8 cellular contexts compared by ENCODE assay signal in genomic region chr11:44621140-44621681, GRCh38. TPM values are rescaled to one million over a fixed set of nuclear protein-coding genes. Genes with fewer than 3 reads are reported as not detected.
A peak's percentile ranks its signal among the peaks of the same experiment; 100 is the strongest.
DNase-seq lines count a peak whose midpoint lies in the region; ATAC-seq, FAIRE-seq and TF ChIP-seq lines count a peak whose summit lies in the region.

No MANE protein-coding gene starts in this region.

- H3K9me3 ChIP-seq in CD4-positive, alpha-beta T cell (ENCODE audit: control insufficient read depth, low read length): no peaks in the 10 kb centered on the region
- H3K9me3 ChIP-seq in HAP-1 (no peaks in the 10 kb centered on the region), H1 (ENCODE audit: insufficient read depth in 2 of 2, low read depth in 1 of 2, low read length in 1 of 2) (no peaks in the 10 kb centered on the region)

- CTCF ChIA-PET in CD4-positive, alpha-beta T cell (lab: Charles Lee): interaction anchor here (1.0 to 1.7 kb wide), 2 partner anchors 64 to 290 kb away, joined by 3 to 4 read pairs; no protein-coding TSS in a partner anchor
- CTCF ChIA-PET in activated CD4-positive, alpha-beta memory T cell treated with anti-CD3 and anti-CD28 coated beads, Interleukin-2, amount 10 ng/mL, durations not matched to agents 7 days and 5 days (lab: Charles Lee): interaction anchor here (1.1 to 14.5 kb wide), 8 partner anchors 9 to 483 kb away, joined by 3 to 425 read pairs (median 10); no protein-coding TSS in a partner anchor
- CTCF ChIA-PET in H1 (lab: Charles Lee; ENCODE audit: partially characterized antibody): interaction anchor here (0.5 to 8.8 kb wide), 65 partner anchors 8 to 489 kb away, joined by 3 to 162 read pairs (median 4); partner anchors contain the start of gene TSPAN18

- no peaks in the 10 kb centered on the region for H3K79me2 ChIP-seq in H1 (ENCODE audit: control insufficient read depth in 1 of 2, insufficient read depth in 2 of 2, low read length in 2 of 2)

- H4K8ac ChIP-seq in H1 (ENCODE audit: extremely low read depth, insufficient read depth, low read length): no peak overlapping the region

- peak; percentile 65 for TF ChIP-seq CTCF in CD4-positive, alpha-beta T cell (IDR thresholded peaks at IDR 0.05)
- TF ChIP-seq CTCF in H1 (IDR thresholded peaks at IDR 0.05; ENCODE audit: control extremely low read depth in 1 of 3, insufficient read depth in 1 of 3, low read depth in 1 of 3, low read length in 3 of 3): peak; percentile 92 to 96 (median 95)

- H2BK12ac ChIP-seq in H1 (ENCODE audit: low read depth, low read length): 0 out of 2 replicates have a peak overlapping the region, but pooled peaks have one; percentile 14

- H2BK15ac ChIP-seq in H1 (ENCODE audit: low read length): peak overlapping the region; percentile 97; the same call in 1 of the 2 replicates

- H3K36me3 Mint-ChIP-seq in CD4-positive, alpha-beta T cell (ENCODE audit: low read depth): peaks cover 22% of the 10 kb centered on the region
- peaks cover 38% of the 10 kb centered on the region for H3K36me3 Mint-ChIP-seq in activated CD4-positive, alpha-beta memory T cell treated with anti-CD3 and anti-CD28 coated beads, Interleukin-2, amount 10 ng/mL, durations not matched to agents 7 days and 5 days (ENCODE audit: low read depth)
- H3K36me3 Mint-ChIP-seq in stimulated activated memory B cell treated with anti-CD40 and anti-IgM and Interleukin-4, amounts not matched to agents 10 μg/mL and 1 μg/mL and 100 μg/mL, for 72 hours: peaks cover 54% of the 10 kb centered on the region

- no peak overlapping the region for H3K4me3 Mint-ChIP-seq in CD4-positive, alpha-beta T cell
- H3K4me3 Mint-ChIP-seq in activated CD4-positive, alpha-beta memory T cell treated with anti-CD3 and anti-CD28 coated beads, Interleukin-2, amount 10 ng/mL, durations not matched to agents 7 days and 5 days: no peak overlapping the region
- H3K4me3 Mint-ChIP-seq in stimulated activated memory B cell treated with anti-CD40 and anti-IgM and Interleukin-4, amounts not matched to agents 10 μg/mL and 1 μg/mL and 100 μg/mL, for 72 hours: no peak overlapping the region

- FAIRE-seq in H1 (lab: Jason Lieb, UNC): no peak

- no peak overlapping the region for H3K23ac ChIP-seq in H1 (ENCODE audit: insufficient read length)

- H3K27ac Mint-ChIP-seq in CD4-positive, alpha-beta T cell: no peak overlapping the region
- no peak overlapping the region for H3K27ac Mint-ChIP-seq in activated CD4-positive, alpha-beta memory T cell treated with anti-CD3 and anti-CD28 coated beads, Interleukin-2, amount 10 ng/mL, durations not matched to agents 7 days and 5 days
- H3K27ac Mint-ChIP-seq in stimulated activated memory B cell treated with anti-CD40 and anti-IgM and Interleukin-4, amounts not matched to agents 10 μg/mL and 1 μg/mL and 100 μg/mL, for 72 hours: peak overlapping the region; percentile 47

- TF ChIP-seq RAD21 in H1 (IDR thresholded peaks at IDR 0.05 in 1 of 2, conservative IDR thresholded peaks at IDR 0.05 in 1 of 2; ENCODE audit: low read depth in 2 of 2, low read length in 2 of 2): peak; percentile 98 to 99

- H3K4me3 ChIP-seq in HAP-1: no peak overlapping the region
- peak overlapping the region in 3 of 4 experiments; percentile 30 to 53 (median 40); a peak in 6 of 8 replicates for H3K4me3 ChIP-seq in H1 (ENCODE audit: extremely low read depth in 1 of 4, insufficient read depth in 2 of 4, low read depth in 3 of 4, low read length in 4 of 4)

- H2AFZ ChIP-seq in H1 (ENCODE audit: low read length): peak overlapping the region; percentile 87; the same call in 1 of the 2 replicates

- H3K79me1 ChIP-seq in H1 (ENCODE audit: low read depth, low read length): no peaks in the 10 kb centered on the region

- H3K4me1 Mint-ChIP-seq in CD4-positive, alpha-beta T cell (ENCODE audit: low read depth): peaks cover 36% of the 10 kb centered on the region
- peaks cover 18% of the 10 kb centered on the region for H3K4me1 Mint-ChIP-seq in activated CD4-positive, alpha-beta memory T cell treated with anti-CD3 and anti-CD28 coated beads, Interleukin-2, amount 10 ng/mL, durations not matched to agents 7 days and 5 days
- H3K4me1 Mint-ChIP-seq in stimulated activated memory B cell treated with anti-CD40 and anti-IgM and Interleukin-4, amounts not matched to agents 10 μg/mL and 1 μg/mL and 100 μg/mL, for 72 hours: peaks cover 85% of the 10 kb centered on the region

- no peaks in the 10 kb centered on the region for H3K27me3 ChIP-seq in CD4-positive, alpha-beta T cell (ENCODE audit: control insufficient read depth, insufficient read depth, low read length)
- H3K27me3 ChIP-seq in HAP-1 (ENCODE audit: low read depth): no peaks in the 10 kb centered on the region
- H3K27me3 ChIP-seq in H1 (replicated peaks in 1 of 4; ENCODE audit: control insufficient read depth in 3 of 4, extremely low read depth in 1 of 4, insufficient read depth in 3 of 4, low read length in 3 of 4): peaks cover 0 to 9% (median 7%) of the 10 kb centered on the region in 4 experiments; a peak in 4 of 7 replicates

- no peak overlapping the region for H2AK5ac ChIP-seq in H1 (ENCODE audit: low read depth, low read length)

- no peak overlapping the region; the same call in 1 of the 2 replicates for H3K18ac ChIP-seq in H1 (ENCODE audit: extremely low read depth, low read length)

- H2BK120ac ChIP-seq in H1 (replicated peaks; ENCODE audit: low read depth, low read length): no peak overlapping the region

- POLR2A ChIA-PET in CD4-positive, alpha-beta T cell (lab: Charles Lee): no interaction called here
- POLR2A ChIA-PET in activated CD4-positive, alpha-beta memory T cell treated with anti-CD3 and anti-CD28 coated beads, Interleukin-2, amount 10 ng/mL, durations not matched to agents 7 days and 5 days (lab: Charles Lee): interaction anchor here (1.1 kb wide), 1 partner anchor 9 kb away, joined by 3 read pairs; no protein-coding TSS in a partner anchor
- POLR2A ChIA-PET in H1 (lab: Charles Lee; ENCODE audit: partially characterized antibody): interaction anchor here (1.1 to 1.4 kb wide), 2 partner anchors 105 to 133 kb away, joined by 3 to 4 read pairs; no protein-coding TSS in a partner anchor

- no peaks in the 10 kb centered on the region for H3K27me3 Mint-ChIP-seq in CD4-positive, alpha-beta T cell
- no peaks in the 10 kb centered on the region for H3K27me3 Mint-ChIP-seq in activated CD4-positive, alpha-beta memory T cell treated with anti-CD3 and anti-CD28 coated beads, Interleukin-2, amount 10 ng/mL, durations not matched to agents 7 days and 5 days
- H3K27me3 Mint-ChIP-seq in stimulated activated memory B cell treated with anti-CD40 and anti-IgM and Interleukin-4, amounts not matched to agents 10 μg/mL and 1 μg/mL and 100 μg/mL, for 72 hours: no peaks in the 10 kb centered on the region

- ATAC-seq in CD4-positive, alpha-beta T cell (ENCODE audit: poor library complexity): peak; percentile 69
- peak; percentile 24 for ATAC-seq in stimulated activated memory B cell treated with anti-CD40 and anti-IgM and Interleukin-4, amounts not matched to agents 10 μg/mL and 1 μg/mL and 100 μg/mL, for 72 hours
- ATAC-seq in HG03095 (IDR thresholded peaks at IDR 0.05; ENCODE audit: unreplicated experiment): no peak

- H3K36me3 ChIP-seq in HAP-1 (replicated peaks) (no peaks in the 10 kb centered on the region), H1 (ENCODE audit: control insufficient read depth in 2 of 4, insufficient read depth in 4 of 4, low read length in 3 of 4) (no peaks in the 10 kb centered on the region)

- in situ Hi-C loops in HAP-1 (cut with MboI; ENCODE audit: low sequenced_read_pairs): loop anchor here (5.0 to 10.0 kb wide), 2 partner anchors 271 to 484 kb away; no protein-coding TSS in a partner anchor

- H3K4me1 ChIP-seq in HAP-1 (no peaks in the 10 kb centered on the region), H1 (replicated peaks in 1 of 4; ENCODE audit: control insufficient read depth in 3 of 4, insufficient read depth in 4 of 4, low read length in 3 of 4) (peaks cover 0 to 3% (median 0%) of the 10 kb centered on the region in 4 experiments; a peak in 3 of 7 replicates)

- no peak overlapping the region for H3K9ac ChIP-seq in H1 (replicated peaks in 1 of 4; ENCODE audit: extremely low read depth in 1 of 4, low read depth in 3 of 4, low read length in 3 of 4)

- no peak overlapping the region for H3K14ac ChIP-seq in H1 (ENCODE audit: insufficient read length)

- intact Hi-C loops in CD4-positive, alpha-beta T cell (cut with DNase I, micrococcal nuclease): loop anchor here (1.0 to 5.0 kb wide), 4 partner anchors 106 to 290 kb away; partner anchors contain the start of gene TSPAN18 (in 1 of the 2)

- H3K9me3 Mint-ChIP-seq in CD4-positive, alpha-beta T cell: no peaks in the 10 kb centered on the region
- H3K9me3 Mint-ChIP-seq in activated CD4-positive, alpha-beta memory T cell treated with anti-CD3 and anti-CD28 coated beads, Interleukin-2, amount 10 ng/mL, durations not matched to agents 7 days and 5 days: no peaks in the 10 kb centered on the region
- no peaks in the 10 kb centered on the region for H3K9me3 Mint-ChIP-seq in stimulated activated memory B cell treated with anti-CD40 and anti-IgM and Interleukin-4, amounts not matched to agents 10 μg/mL and 1 μg/mL and 100 μg/mL, for 72 hours

- TF ChIP-seq EP300 in H1 (IDR thresholded peaks at IDR 0.05; ENCODE audit: borderline replicate concordance in 1 of 2, low read depth in 2 of 2, low read length in 2 of 2): no peak

- H4K20me1 ChIP-seq in H1 (replicated peaks in 1 of 2; ENCODE audit: control insufficient read depth in 1 of 2, insufficient read depth in 2 of 2, low read length in 2 of 2): no peaks in the 10 kb centered on the region

- peak overlapping the region; percentile 56 for H4K91ac ChIP-seq in H1 (replicated peaks; ENCODE audit: insufficient read length, low read length)

- H3K56ac ChIP-seq in H1 (replicated peaks; ENCODE audit: insufficient read length, low read depth, low read length): no peak overlapping the region

- no peak for TF ChIP-seq POLR2A in H1 (IDR thresholded peaks at IDR 0.05; ENCODE audit: control extremely low read depth in 1 of 2, low read depth in 2 of 2, low read length in 2 of 2)

- WGBS in H1 (ENCODE audit: extremely low coverage in 1 of 2, insufficient coverage in 1 of 2, insufficient read length in 1 of 2, insufficient replicate concordance in 2 of 2, low coverage in 1 of 2, low lambda C conversion rate in 2 of 2, missing lambda C conversion rate in 1 of 2), 2 experiments: 18% methylated on average over 24 of the region's 24 CpGs; no CpG with 5 or more reads in 1 of the 2 experiments

- H2BK5ac ChIP-seq in H1 (ENCODE audit: low read depth, low read length): no peak overlapping the region

- peak overlapping the region; percentile 42 to 73 for H3K4me2 ChIP-seq in H1 (ENCODE audit: insufficient read depth in 1 of 2, low read depth in 2 of 2, low read length in 2 of 2)

- 0 out of 2 replicates have a peak overlapping the region, but pooled peaks have one; percentile 29 for H2BK20ac ChIP-seq in H1 (ENCODE audit: low read length)

- H4K5ac ChIP-seq in H1 (ENCODE audit: insufficient read length, low read depth, low read length): no peak overlapping the region

- peak; percentile 30 to 71 (median 52) for DNase-seq in CD4-positive, alpha-beta T cell
- peak; percentile 51 to 88 for DNase-seq in HAP-1 (ENCODE audit: low spot score in 2 of 2)
- peak; percentile 82 to 92 for DNase-seq in NCI-H446 (lab: John Stamatoyannopoulos, UW)
- peak; percentile 70 for DNase-seq in activated CD4-positive, alpha-beta memory T cell treated with anti-CD3 and anti-CD28 coated beads, Interleukin-2, amount 10 ng/mL, durations not matched to agents 7 days and 5 days
- peak; percentile 46 to 98 for DNase-seq in H1 (ENCODE audit: low read depth in 1 of 2, low spot score in 2 of 2)
- peak; percentile 64 to 75 for DNase-seq in lung microvascular endothelial cell (ENCODE audit: low read depth in 2 of 2)

- H3K27ac ChIP-seq in CD4-positive, alpha-beta T cell (ENCODE audit: low read depth, low read length): no peak overlapping the region
- H3K27ac ChIP-seq in H1 (ENCODE audit: low read depth, low read length): no peak overlapping the region

- H3K23me2 ChIP-seq in H1 (ENCODE audit: low read depth, low read length): no peaks in the 10 kb centered on the region

- no peak overlapping the region for H3K4ac ChIP-seq in H1 (replicated peaks; ENCODE audit: insufficient read length, low read depth, low read length)

RNA-seq across cellular contexts. Expression of gene CD82, which starts 55.7 kb away (rescaled TPM):
- 10 to 100 TPM; 33.8 to 37.3 TPM for total RNA-seq in CD4-positive, alpha-beta T cell
- 100 to 1,000 TPM; 193 to 208 TPM for total RNA-seq in activated CD4-positive, alpha-beta memory T cell treated with anti-CD3 and anti-CD28 coated beads, Interleukin-2, amount 10 ng/mL, durations not matched to agents 7 days and 5 days
- total RNA-seq in H1 (2021; fragmentation: NEBNext Ultra II Directional; extraction: Animal tissue kit (Norgen Biotek cat#: 25700)): 7.9 and 8.6 TPM in 2 replicates
- 10.1 and 10.3 TPM in 2 replicates for polyA plus RNA-seq in H1 (2011; rRNA removed)
- 11.5 TPM for polyA plus RNA-seq in H1 (2011; cell fraction: cytosol; rRNA removed)
- polyA plus RNA-seq in H1 (2011; cell fraction: nucleus; rRNA removed): 5.3 TPM
- polyA plus RNA-seq in H1 (2012, experiment 1 of 2): 6.0 to 11.2 TPM (median 8.8 TPM) in 4 replicates
- 5.3 TPM for polyA plus RNA-seq in H1 (2012, experiment 2 of 2)
- 6.9 TPM for polyA plus RNA-seq in H1 (2013, experiment 1 of 2)
- polyA plus RNA-seq in H1 (2013, experiment 2 of 2): 7.0 TPM
- polyA minus RNA-seq in H1 (2011; rRNA and poly(A)+ RNA removed): 3.8 and 10.3 TPM in 2 replicates
- 6.8 TPM for polyA minus RNA-seq in H1 (2011; cell fraction: cytosol; rRNA and poly(A)+ RNA removed)
- polyA minus RNA-seq in H1 (2011; cell fraction: nucleus; rRNA and poly(A)+ RNA removed): 2.9 TPM
- 4.8 and 18.5 TPM in 2 replicates for total RNA-seq in lung microvascular endothelial cell
